In genomic region chr5:10555134-10555733, GRCh38 we compare ENCODE assay signal across 14 cellular contexts. TPM values are rescaled to one million over a fixed set of nuclear protein-coding genes. Genes with fewer than 3 reads are reported as not detected.
DNase-seq lines count a peak whose midpoint lies in the region; ATAC-seq, FAIRE-seq and TF ChIP-seq lines count a peak whose summit lies in the region.
"Had no signal": no experiment of that assay in that cellular context is flagged by ENCODE, and none has a peak within 500 bp of the region (broad histone marks: within the 10 kb centered on the region; RNA-seq: fewer than 3 reads in every experiment).

No MANE protein-coding gene starts in this region.

- no peaks in the 10 kb centered on the region for H3K9me3 Mint-ChIP-seq in effector memory CD8-positive, alpha-beta T cell

- H3K27ac Mint-ChIP-seq in effector memory CD8-positive, alpha-beta T cell: no peak overlapping the region
- H3K27ac Mint-ChIP-seq: activated naive CD8-positive, alpha-beta T cell had no signal

- TF ChIP-seq RAD21 in A549 (conservative IDR thresholded peaks at IDR 0.05 in 1 of 2, IDR thresholded peaks at IDR 0.05 in 1 of 2): peak in 1 of 2 experiments; percentile 34; a peak in 4 of 5 replicates

- TF ChIP-seq EP300 in A549 (IDR thresholded peaks at IDR 0.05): peak; percentile 59 to 86; a peak in 3 of 5 replicates

- peaks cover 90% of the 10 kb centered on the region for H3K4me1 ChIP-seq in A549
- H3K4me1 ChIP-seq: gastrocnemius medialis, uterus had no signal

- no peak overlapping the region for H3K4me3 Mint-ChIP-seq in effector memory CD8-positive, alpha-beta T cell
- H3K4me3 Mint-ChIP-seq: activated naive CD8-positive, alpha-beta T cell had no signal

- TF ChIP-seq POLR2A in A549 (IDR thresholded peaks at IDR 0.05; ENCODE audit: low read length): no peak

- POLR2A ChIA-PET in A549 (lab: Yijun Ruan, JAX): no interaction called here

- no peak overlapping the region for H3K4me3 ChIP-seq in A549
- H3K4me3 ChIP-seq: gastrocnemius medialis, uterus had no signal

- CTCF ChIA-PET in A549 (lab: Yijun Ruan, JAX): interaction anchor here (1.3 to 1.7 kb wide), 3 partner anchors 46 to 77 kb away, joined by 4 to 8 read pairs (median 5); no protein-coding TSS in a partner anchor

- peaks cover 5% of the 10 kb centered on the region for H3K36me3 Mint-ChIP-seq in effector memory CD8-positive, alpha-beta T cell (ENCODE audit: insufficient read depth)
- H3K36me3 Mint-ChIP-seq: activated naive CD8-positive, alpha-beta T cell had no signal

- intact Hi-C loops in left ventricle myocardium superior (cut with micrococcal nuclease): no loop called here

- ATAC-seq in A549 (peak; percentile 25 to 55), HG02678 (IDR thresholded peaks at IDR 0.05; ENCODE audit: unreplicated experiment) (no peak), left ventricle myocardium superior (no peak)
- ATAC-seq in effector memory CD8-positive, alpha-beta T cell (replicated peaks): no peak
- ATAC-seq: gastrocnemius medialis had no signal

- WGBS in A549 (ENCODE audit: missing lambda C conversion rate): 6% methylated on average over 10 of the region's 10 CpGs

- H3K27ac ChIP-seq in A549: peak overlapping the region; percentile 85 to 92
- H3K27ac ChIP-seq: gastrocnemius medialis, uterus, WERI-Rb-1 had no signal

- no peak for FAIRE-seq in A549 (lab: Jason Lieb, UNC)
- FAIRE-seq in RCC 7860 (lab: Jason Lieb, UNC): peak; percentile 92

- H3K4me1 Mint-ChIP-seq in effector memory CD8-positive, alpha-beta T cell (ENCODE audit: low read depth in 2 of 2): peaks cover 8 to 16% of the 10 kb centered on the region in 2 donors

- peak overlapping the region; percentile 83 for H3K4me2 ChIP-seq in A549

- peaks cover 17 to 47% of the 10 kb centered on the region in 2 donors for H3K27me3 Mint-ChIP-seq in effector memory CD8-positive, alpha-beta T cell

- DNase-seq in A549 (ENCODE audit: low read depth in 1 of 2, low spot score in 1 of 2) (peak; percentile 85 to 94), ELR (ENCODE audit: low read depth) (peak; percentile 99), RCC 7860 (ENCODE audit: low spot score) (peak; percentile 91), fibroblast of peridontal ligament (ENCODE audit: extremely low read depth) (peak; percentile 63), left ventricle myocardium superior (no peak), NCI-H1436 treated with DMSO at 0.1 percent for 48 hours (lab: John Stamatoyannopoulos, UW) (no peak)
- DNase-seq in effector memory CD8-positive, alpha-beta T cell: no peak
- DNase-seq: gastrocnemius medialis; NCI-H187 treated with DMSO at 0.1 percent for 48 hours; stimulated activated CD4-positive, alpha-beta T cell treated with anti-CD3 and anti-CD28 coated beads, Interleukin-4, amount 100 ng/mL, for 1 hour; WERI-Rb-1 had no signal

- no peaks in the 10 kb centered on the region for H3K9me3 ChIP-seq in A549
- H3K9me3 ChIP-seq: gastrocnemius medialis, uterus had no signal

- TF ChIP-seq CTCF in A549 (IDR thresholded peaks at IDR 0.05): no peak

TF ChIP-seq in A549, 52 proteins besides CTCF, POLR2A, EP300 and RAD21 (continues in another document):
- no peak for TF ChIP-seq NR3C1 (IDR thresholded peaks at IDR 0.05)
- TF ChIP-seq EHF (CRISPR knock-in tag; IDR thresholded peaks at IDR 0.05): no peak
- peak; percentile 75 to 81; a peak in 4 of 5 replicates for TF ChIP-seq JUN (IDR thresholded peaks at IDR 0.05)
- peak in 1 of 2 experiments; percentile 76; a peak in 2 of 4 replicates for TF ChIP-seq CEBPB (IDR thresholded peaks at IDR 0.05)
- no peak for TF ChIP-seq RCOR1 (IDR thresholded peaks at IDR 0.05; ENCODE audit: low read depth, low read length)
- peak; percentile 74; the same call in 1 of the 2 replicates for TF ChIP-seq ATOH8 (CRISPR knock-in tag; IDR thresholded peaks at IDR 0.05; ENCODE audit: low read depth)
- TF ChIP-seq HMGXB4 (CRISPR knock-in tag; IDR thresholded peaks at IDR 0.05; ENCODE audit: borderline replicate concordance): no peak
- TF ChIP-seq MAX (IDR thresholded peaks at IDR 0.05): peak; percentile 94
- no peak for TF ChIP-seq MYC (IDR thresholded peaks at IDR 0.05; ENCODE audit: borderline replicate concordance, low read length)
- TF ChIP-seq HDAC2 (IDR thresholded peaks at IDR 0.05): no peak
- TF ChIP-seq FOSB (CRISPR knock-in tag; IDR thresholded peaks at IDR 0.05): no peak; the same call in 1 of the 2 replicates
- TF ChIP-seq E2F6 (IDR thresholded peaks at IDR 0.05; ENCODE audit: borderline replicate concordance, low read depth): peak; percentile 54; the same call in 1 of the 2 replicates
- TF ChIP-seq PHF8 (IDR thresholded peaks at IDR 0.05; ENCODE audit: borderline replicate concordance, low read depth): no peak
- no peak for TF ChIP-seq TP53 (CRISPR knock-in tag; IDR thresholded peaks at IDR 0.05)
- peak; percentile 88 for TF ChIP-seq PBX3 (IDR thresholded peaks at IDR 0.05)
- TF ChIP-seq MAFK (IDR thresholded peaks at IDR 0.05; ENCODE audit: partially characterized antibody): peak; percentile 82
- peak; percentile 96 for TF ChIP-seq GATA3 (IDR thresholded peaks at IDR 0.05; ENCODE audit: borderline replicate concordance)
- TF ChIP-seq HOXB5 (CRISPR knock-in tag; IDR thresholded peaks at IDR 0.05): peak; percentile 69; the same call in 1 of the 2 replicates
- TF ChIP-seq MAZ (IDR thresholded peaks at IDR 0.05; ENCODE audit: borderline replicate concordance, low read depth, low read length): peak; percentile 62; the same call in 1 of the 2 replicates
- TF ChIP-seq KDM5A (IDR thresholded peaks at IDR 0.05): no peak
- peak; percentile 42 for TF ChIP-seq SMC3 (IDR thresholded peaks at IDR 0.05)
- peak; percentile 83 for TF ChIP-seq FOSL2 (IDR thresholded peaks at IDR 0.05)
- peak; percentile 98 for TF ChIP-seq FOSL2 (CRISPR knock-in tag; IDR thresholded peaks at IDR 0.05)
- TF ChIP-seq CBX8 (IDR thresholded peaks at IDR 0.05): no peak
- no peak for TF ChIP-seq RARB (CRISPR knock-in tag; IDR thresholded peaks at IDR 0.05)
- TF ChIP-seq ESRRA (IDR thresholded peaks at IDR 0.05; ENCODE audit: borderline replicate concordance, low read length): no peak
- peak; percentile 9 for TF ChIP-seq ZFP36 (IDR thresholded peaks at IDR 0.05; ENCODE audit: borderline replicate concordance, partially characterized antibody)
- no peak; the same call in 1 of the 2 replicates for TF ChIP-seq ZSCAN20 (CRISPR knock-in tag; IDR thresholded peaks at IDR 0.05)

RNA-seq across cellular contexts. Expression of gene ANKRD33B, which starts 8.6 kb away (rescaled TPM):
- polyA plus RNA-seq in A549 (2011; rRNA removed) (6.9 and 8.2 TPM in 2 replicates), A549 (2017; fragmentation: RNase III; extraction: RNeasy Plus Mini Kit Qiagen cat#74134 plus additional on column Dnase treatment) (4.0 to 7.1 TPM (median 4.4 TPM) in 3 replicates)
- 7.3 and 11.1 TPM in 2 replicates for polyA plus RNA-seq in A549 (2012; cell fraction: cytosol; rRNA removed)
- 24.2 and 33.7 TPM in 2 replicates for polyA plus RNA-seq in A549 (2012; cell fraction: nucleus; rRNA removed)
- polyA minus RNA-seq in A549 (2011; rRNA and poly(A)+ RNA removed): 24.1 and 27.2 TPM in 2 replicates
- total RNA-seq in left ventricle myocardium superior: 6.7 TPM

Comparison
In these comparisons a context has a peak if more than half of its experiments do, and no peak if none do; other contexts are left out.
1. ATAC-seq: peak in A549 (2 of 2); none in HG02678 (single experiment), left ventricle myocardium superior (single experiment) and effector memory CD8-positive, alpha-beta T cell (single experiment).
2. DNase-seq: peak in A549 (2 of 2), ELR (single experiment), RCC 7860 (single experiment) and fibroblast of peridontal ligament (single experiment); none in left ventricle myocardium superior (single experiment), NCI-H1436 treated with DMSO at 0.1 percent for 48 hours (single experiment) and effector memory CD8-positive, alpha-beta T cell (0 of 3).